8 cellular contexts compared by ENCODE assay signal in the genomic region with DNA sequence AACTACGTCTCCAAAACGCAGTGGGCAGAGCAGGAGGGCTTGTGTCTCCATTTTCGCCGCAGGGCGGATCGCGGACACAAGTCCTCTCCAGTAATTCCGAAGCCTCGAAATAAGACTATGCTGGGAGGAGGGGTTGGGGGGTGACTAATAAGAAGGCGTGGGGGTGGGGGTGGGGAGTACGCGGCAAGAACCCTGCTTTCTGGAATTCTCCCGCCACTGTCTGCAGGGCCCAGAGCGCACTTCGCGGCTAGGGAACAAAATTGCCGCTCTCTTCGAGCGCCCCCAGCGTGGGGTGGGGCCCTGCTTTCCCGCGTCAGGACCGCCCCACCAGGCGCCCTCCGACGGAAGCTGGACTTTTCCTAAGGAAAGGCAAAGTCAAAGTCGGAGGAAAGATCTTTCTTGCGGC. TPM values are rescaled to one million over a fixed set of nuclear protein-coding genes. Genes with fewer than 3 reads are reported as not detected.
DNase-seq lines count a peak whose midpoint lies in the region; ATAC-seq and TF ChIP-seq lines count a peak whose summit lies in the region.

No MANE protein-coding gene starts in this region.

- H3K36me3 ChIP-seq in mucosa of stomach (ENCODE audit: control insufficient read depth, insufficient read depth, low read length) (no peaks in the 10 kb centered on the region), upper lobe of left lung (peaks cover 0 to 2% (median under 1%) of the 10 kb centered on the region in 4 donors)

- H3K4me3 ChIP-seq in mucosa of stomach (ENCODE audit: low read length), result peak overlapping the region; percentile 53
- peak overlapping the region in 3 of 4 donors; percentile 42 to 55 (median 51) for H3K4me3 ChIP-seq in upper lobe of left lung

- peak; percentile 47 for DNase-seq in activated T-cell treated with anti-CD3 and anti-CD28 coated beads, Interleukin-2, amount 50 U/mL, for 1 hour
- DNase-seq in activated T-cell treated with anti-CD3 and anti-CD28 coated beads for 4 hours (no peak), ecto neural progenitor cell (ENCODE audit: low spot score) (peak; percentile 60), upper lobe of left lung (peak; percentile 25 to 80), cortex of kidney (lab: John Stamatoyannopoulos, UW) (no peak)

- H3K27me3 ChIP-seq in mucosa of stomach (ENCODE audit: control insufficient read depth, insufficient read depth, low read length), result peaks cover 26% of the 10 kb centered on the region
- peaks cover 0 to 25% (median 6%) of the 10 kb centered on the region in 4 donors for H3K27me3 ChIP-seq in upper lobe of left lung

- ATAC-seq in upper lobe of left lung (ENCODE audit: low FRiP score in 2 of 2) (peak; percentile 50 to 75), GM21423 (IDR thresholded peaks at IDR 0.05; ENCODE audit: unreplicated experiment) (no peak), HG02642 (IDR thresholded peaks at IDR 0.05; ENCODE audit: poor library complexity, unreplicated experiment) (no peak)

- H3K9ac ChIP-seq in mucosa of stomach (ENCODE audit: low read length), result peak overlapping the region; percentile 25

- TF ChIP-seq EP300 in upper lobe of left lung (IDR thresholded peaks at IDR 0.05), result no peak

- peak overlapping the region; percentile 37 to 81 (median 70) for H3K27ac ChIP-seq in upper lobe of left lung

- no peaks in the 10 kb centered on the region for H3K9me3 ChIP-seq in mucosa of stomach (ENCODE audit: control insufficient read depth, low read length)
- H3K9me3 ChIP-seq in upper lobe of left lung, result no peaks in the 10 kb centered on the region

- peak in 1 of 6 experiments; percentile 5 for TF ChIP-seq CTCF in upper lobe of left lung (IDR thresholded peaks at IDR 0.05)

- H3K4me1 ChIP-seq in mucosa of stomach (ENCODE audit: control insufficient read depth, insufficient read depth, low read length) (peaks cover 5% of the 10 kb centered on the region), upper lobe of left lung (peaks cover 22 to 37% (median 34%) of the 10 kb centered on the region in 4 donors)

- WGBS in upper lobe of left lung, 2 donors, result 2 to 3% methylated on average over 23 to 28 of the region's 28 CpGs

- no peak for TF ChIP-seq POLR2A in upper lobe of left lung (IDR thresholded peaks at IDR 0.05)

RNA-seq across cellular contexts. Expression of a gene that starts 12.0 kb away (rescaled TPM):
- total RNA-seq in upper lobe of left lung, result 10 to 100 TPM in 2 of 6 donors, 1 to 10 TPM in 4; 3.0 to 12.6 (median 8.9) TPM

Comparison
In these comparisons a context has a peak if more than half of its experiments do, and no peak if none do; other contexts are left out.
1. DNase-seq: peak in activated T-cell treated with anti-CD3 and anti-CD28 coated beads, Interleukin-2, amount 50 U/mL, for 1 hour (single experiment), ecto neural progenitor cell (single experiment) and upper lobe of left lung (2 of 2); none in activated T-cell treated with anti-CD3 and anti-CD28 coated beads for 4 hours (single experiment) and cortex of kidney (single experiment).
2. ATAC-seq: peak in upper lobe of left lung (2 of 2); none in GM21423 (single experiment) and HG02642 (single experiment).